ENCODE assay signal across 22 cellular contexts in the genomic region with DNA sequence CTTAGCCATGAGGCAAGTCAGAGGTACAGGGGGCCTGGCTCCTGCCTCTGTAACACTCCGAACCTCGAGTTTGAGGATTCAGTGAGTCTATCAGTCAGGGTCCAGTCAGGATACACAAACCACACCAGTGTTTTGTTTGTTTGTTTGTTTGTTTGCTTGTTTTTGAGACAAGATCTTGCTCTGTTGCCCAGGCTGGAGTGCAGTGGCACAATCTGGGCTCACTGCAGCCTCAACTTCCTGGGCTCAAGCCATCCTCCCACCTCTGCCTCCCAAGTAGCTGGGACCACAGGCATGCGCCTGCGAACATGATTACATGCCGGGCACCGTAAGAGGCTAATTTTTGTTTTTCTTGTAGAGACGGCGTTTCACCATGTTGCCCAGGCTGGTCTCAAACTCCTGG. TPM values are rescaled to one million over a fixed set of nuclear protein-coding genes. Genes with fewer than 3 reads are reported as not detected.
DNase-seq lines count a peak whose midpoint lies in the region; ATAC-seq and TF ChIP-seq lines count a peak whose summit lies in the region.
"Had no signal": no experiment of that assay in that cellular context is flagged by ENCODE, and none has a peak within 500 bp of the region (broad histone marks: within the 10 kb centered on the region; RNA-seq: fewer than 3 reads in every experiment).

No MANE protein-coding gene starts in this region.

- H3K27ac Mint-ChIP-seq in WTC11: no peak overlapping the region
- H3K27ac Mint-ChIP-seq: activated naive CD4-positive, alpha-beta T cell treated with anti-CD3 and anti-CD28 coated beads, Interleukin-2, amount 50 U/mL, for 24 hours; activated T-cell treated with anti-CD3 and anti-CD28 coated beads, Interleukin-2, amount 50 U/mL, for 72 hours; effector memory CD8-positive, alpha-beta T cell; naive thymus-derived CD4-positive, alpha-beta T cell; stimulated activated memory B cell treated with anti-CD40 and anti-IgM and Interleukin-4, amounts not matched to agents 10 μg/mL and 1 μg/mL and 100 μg/mL, for 72 hours had no signal

- H3K9me3 Mint-ChIP-seq in WTC11: no peaks in the 10 kb centered on the region
- H3K9me3 Mint-ChIP-seq: activated naive CD4-positive, alpha-beta T cell treated with anti-CD3 and anti-CD28 coated beads, Interleukin-2, amount 50 U/mL, for 24 hours; activated T-cell treated with anti-CD3 and anti-CD28 coated beads, Interleukin-2, amount 50 U/mL, for 72 hours; effector memory CD8-positive, alpha-beta T cell; naive thymus-derived CD4-positive, alpha-beta T cell; stimulated activated memory B cell treated with anti-CD40 and anti-IgM and Interleukin-4, amounts not matched to agents 10 μg/mL and 1 μg/mL and 100 μg/mL, for 72 hours had no signal

- no peaks in the 10 kb centered on the region for H3K36me3 Mint-ChIP-seq in WTC11
- H3K36me3 Mint-ChIP-seq: activated naive CD4-positive, alpha-beta T cell treated with anti-CD3 and anti-CD28 coated beads, Interleukin-2, amount 50 U/mL, for 24 hours; naive thymus-derived CD4-positive, alpha-beta T cell; stimulated activated memory B cell treated with anti-CD40 and anti-IgM and Interleukin-4, amounts not matched to agents 10 μg/mL and 1 μg/mL and 100 μg/mL, for 72 hours had no signal

- in situ Hi-C loops in Panc1 (cut with HindIII; ENCODE audit: low pct_unique_long_range_greater_than_20kb, low sequenced_read_pairs): no loop called here

- H3K27me3 Mint-ChIP-seq in WTC11 (ENCODE audit: low read depth): no peaks in the 10 kb centered on the region
- H3K27me3 Mint-ChIP-seq: activated naive CD4-positive, alpha-beta T cell treated with anti-CD3 and anti-CD28 coated beads, Interleukin-2, amount 50 U/mL, for 24 hours; naive thymus-derived CD4-positive, alpha-beta T cell; stimulated activated memory B cell treated with anti-CD40 and anti-IgM and Interleukin-4, amounts not matched to agents 10 μg/mL and 1 μg/mL and 100 μg/mL, for 72 hours had no signal

- H3K27me3 ChIP-seq in Panc1 (ENCODE audit: control insufficient read depth, insufficient read depth, low read length): no peaks in the 10 kb centered on the region
- H3K27me3 ChIP-seq in right cardiac atrium (ENCODE audit: control insufficient read depth, insufficient read depth): no peaks in the 10 kb centered on the region
- no peaks in the 10 kb centered on the region for H3K27me3 ChIP-seq in sigmoid colon
- H3K27me3 ChIP-seq: ascending aorta, esophagus muscularis mucosa, ovary, suprapubic skin had no signal

- DNase-seq in Panc1 (ENCODE audit: low read depth, low spot score): no peak
- no peak for DNase-seq in right cardiac atrium
- DNase-seq in sigmoid colon: no peak
- DNase-seq in NOMO-1 treated with dmso at 0.1 percent for 144 hours (lab: John Stamatoyannopoulos, UW; ENCODE audit: unreplicated experiment): no peak
- no peak for DNase-seq in WTC11 (ENCODE audit: low spot score)
- no peak for DNase-seq in NCI-H2029 (lab: John Stamatoyannopoulos, UW)
- DNase-seq: activated CD4-positive, alpha-beta T cell treated with anti-CD3 and anti-CD28 coated beads for 4 hours; activated T-cell treated with anti-CD3 and anti-CD28 coated beads, Interleukin-2, amount 50 U/mL, for 72 hours; effector memory CD8-positive, alpha-beta T cell; mesendoderm; naive thymus-derived CD4-positive, alpha-beta T cell; SIG-M5; stimulated activated CD4-positive, alpha-beta T cell treated with anti-CD3 and anti-CD28 coated beads, Interleukin-2, amount 100 ng/mL, for 24 hours; T-helper 1 cell had no signal

- peaks cover 9% of the 10 kb centered on the region; the same call in 1 of the 2 replicates for H3K4me1 Mint-ChIP-seq in WTC11
- H3K4me1 Mint-ChIP-seq: activated naive CD4-positive, alpha-beta T cell treated with anti-CD3 and anti-CD28 coated beads, Interleukin-2, amount 50 U/mL, for 24 hours had no signal

- POLR2A ChIA-PET in Panc1 (lab: Charles Lee): no interaction called here
- POLR2A ChIA-PET in WTC11 (lab: Charles Lee): no interaction called here

- 83% methylated on average over 8 of the region's 8 CpGs for WGBS in right cardiac atrium
- WGBS in sigmoid colon, 2 donors: 67 to 85% methylated on average over 8 of the region's 8 CpGs

- no peak overlapping the region for H3K4me3 Mint-ChIP-seq in WTC11
- H3K4me3 Mint-ChIP-seq: activated naive CD4-positive, alpha-beta T cell treated with anti-CD3 and anti-CD28 coated beads, Interleukin-2, amount 50 U/mL, for 24 hours; activated T-cell treated with anti-CD3 and anti-CD28 coated beads, Interleukin-2, amount 50 U/mL, for 72 hours; effector memory CD8-positive, alpha-beta T cell; naive thymus-derived CD4-positive, alpha-beta T cell; stimulated activated memory B cell treated with anti-CD40 and anti-IgM and Interleukin-4, amounts not matched to agents 10 μg/mL and 1 μg/mL and 100 μg/mL, for 72 hours had no signal

- intact Hi-C loops in Panc1 (cut with micrococcal nuclease; ENCODE audit: unreplicated experiment) (no loop called here), right cardiac atrium (cut with DNase I) (no loop called here), sigmoid colon (cut with DNase I) (no loop called here)

- BruUV-seq in Panc1 (replicated peaks; lab: Mats Ljungman, UMichigan): no TSS peak

- peak overlapping the region; percentile 58 for H3K27ac ChIP-seq in C4-2B
- H3K27ac ChIP-seq in Panc1 (ENCODE audit: low read length): peak overlapping the region; percentile 79
- H3K27ac ChIP-seq in right cardiac atrium (ENCODE audit: low read length): peak overlapping the region; percentile 5
- peak overlapping the region in 3 of 4 donors; percentile 24 to 56 (median 51) for H3K27ac ChIP-seq in sigmoid colon
- H3K27ac ChIP-seq: esophagus muscularis mucosa, HL-60, suprapubic skin had no signal

- no peaks in the 10 kb centered on the region for H3K9me3 ChIP-seq in Panc1 (ENCODE audit: control insufficient read depth, insufficient read depth, low read depth, low read length)
- no peaks in the 10 kb centered on the region for H3K9me3 ChIP-seq in right cardiac atrium (ENCODE audit: control insufficient read depth, low read length)
- H3K9me3 ChIP-seq in sigmoid colon: no peaks in the 10 kb centered on the region
- H3K9me3 ChIP-seq: ascending aorta, esophagus muscularis mucosa, ovary, suprapubic skin had no signal

- CTCF ChIA-PET in Panc1 (lab: Charles Lee): interaction anchor here (0.5 to 0.7 kb wide), 2 partner anchors 8 to 17 kb away, joined by 3 to 4 read pairs; no protein-coding TSS in a partner anchor
- CTCF ChIA-PET in WTC11 (lab: Charles Lee): interaction anchor here (1.0 kb wide), 1 partner anchor 125 kb away, joined by 4 read pairs; no protein-coding TSS in a partner anchor

- H3K4me3 ChIP-seq in Panc1 (ENCODE audit: low read depth in 2 of 2, low read length in 2 of 2): no peak overlapping the region
- H3K4me3 ChIP-seq in right cardiac atrium (ENCODE audit: low read length): no peak overlapping the region
- no peak overlapping the region for H3K4me3 ChIP-seq in sigmoid colon
- H3K4me3 ChIP-seq: ascending aorta, esophagus muscularis mucosa, ovary, suprapubic skin had no signal

- TF ChIP-seq EP300 in sigmoid colon (IDR thresholded peaks at IDR 0.05): no peak

- H3K4me1 ChIP-seq in Panc1 (ENCODE audit: control insufficient read depth, insufficient read depth, low read length) (peaks cover 27% of the 10 kb centered on the region), right cardiac atrium (ENCODE audit: control insufficient read depth, insufficient read depth, low read length) (peaks cover 11% of the 10 kb centered on the region), sigmoid colon (peaks cover 0 to 12% (median 9%) of the 10 kb centered on the region in 4 donors)
- H3K4me1 ChIP-seq: suprapubic skin had no signal

- peak; percentile 56; the same call in 1 of the 2 replicates for ATAC-seq in Panc1
- ATAC-seq in right cardiac atrium: no peak
- no peak for ATAC-seq in WTC11
- ATAC-seq: activated T-cell treated with anti-CD3 and anti-CD28 coated beads, Interleukin-2, amount 50 U/mL, for 72 hours; effector memory CD8-positive, alpha-beta T cell; naive thymus-derived CD4-positive, alpha-beta T cell; stimulated activated memory B cell treated with anti-CD40 and anti-IgM and Interleukin-4, amounts not matched to agents 10 μg/mL and 1 μg/mL and 100 μg/mL, for 72 hours had no signal

- no peak for TF ChIP-seq CTCF in C4-2B (conservative IDR thresholded peaks at IDR 0.05)
- no peak for TF ChIP-seq CTCF in Panc1 (IDR thresholded peaks at IDR 0.05)
- TF ChIP-seq CTCF in sigmoid colon (IDR thresholded peaks at IDR 0.05): no peak
- TF ChIP-seq CTCF in WTC11 (IDR thresholded peaks at IDR 0.05): no peak

- TF ChIP-seq POLR2A in sigmoid colon (IDR thresholded peaks at IDR 0.05): no peak

- H3K36me3 ChIP-seq in Panc1 (ENCODE audit: control insufficient read depth, insufficient read depth, low read length): no peaks in the 10 kb centered on the region
- H3K36me3 ChIP-seq in sigmoid colon: no peaks in the 10 kb centered on the region
- H3K36me3 ChIP-seq: ascending aorta, esophagus muscularis mucosa, ovary, suprapubic skin had no signal

TF ChIP-seq in WTC11, 78 proteins besides CTCF, POLR2A, EP300 and RAD21 (continues in another document):
- TF ChIP-seq, protein P1, sequence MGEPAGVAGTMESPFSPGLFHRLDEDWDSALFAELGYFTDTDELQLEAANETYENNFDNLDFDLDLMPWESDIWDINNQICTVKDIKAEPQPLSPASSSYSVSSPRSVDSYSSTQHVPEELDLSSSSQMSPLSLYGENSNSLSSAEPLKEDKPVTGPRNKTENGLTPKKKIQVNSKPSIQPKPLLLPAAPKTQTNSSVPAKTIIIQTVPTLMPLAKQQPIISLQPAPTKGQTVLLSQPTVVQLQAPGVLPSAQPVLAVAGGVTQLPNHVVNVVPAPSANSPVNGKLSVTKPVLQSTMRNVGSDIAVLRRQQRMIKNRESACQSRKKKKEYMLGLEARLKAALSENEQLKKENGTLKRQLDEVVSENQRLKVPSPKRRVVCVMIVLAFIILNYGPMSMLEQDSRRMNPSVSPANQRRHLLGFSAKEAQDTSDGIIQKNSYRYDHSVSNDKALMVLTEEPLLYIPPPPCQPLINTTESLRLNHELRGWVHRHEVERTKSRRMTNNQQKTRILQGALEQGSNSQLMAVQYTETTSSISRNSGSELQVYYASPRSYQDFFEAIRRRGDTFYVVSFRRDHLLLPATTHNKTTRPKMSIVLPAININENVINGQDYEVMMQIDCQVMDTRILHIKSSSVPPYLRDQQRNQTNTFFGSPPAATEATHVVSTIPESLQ (CRISPR knock-in tag; IDR thresholded peaks at IDR 0.05): no peak
- no peak for TF ChIP-seq FOXP1 (CRISPR knock-in tag; IDR thresholded peaks at IDR 0.05; ENCODE audit: borderline replicate concordance)

RNA-seq across cellular contexts. Expression of a gene that starts 40.2 kb away (rescaled TPM):
- total RNA-seq in Panc1 (2021; ENCODE audit: unreplicated experiment) (356 TPM), right cardiac atrium (100 to 1,000 TPM; 144 to 185 (median 151) TPM), sigmoid colon (100 to 1,000 TPM; 101 to 168 (median 122) TPM), WTC11 (2021) (554 to 645 TPM (median 644 TPM) in 3 replicates)
- polyA plus RNA-seq in Panc1 (2012; ENCODE audit: insufficient read length): 270 TPM
- polyA plus RNA-seq in right cardiac atrium (137 TPM), sigmoid colon (100 to 1,000 TPM; 144 to 292 (median 165) TPM)

RNA-seq across cellular contexts. Expression of a gene that starts 44.2 kb away (rescaled TPM):
- total RNA-seq in Panc1 (2021; ENCODE audit: unreplicated experiment) (46.2 TPM), right cardiac atrium (10 to 100 TPM; 38.5 to 68.6 (median 52.9) TPM), sigmoid colon (100 to 1,000 TPM in 1 of 4 donors, 10 to 100 TPM in 3; 35.7 to 390 (median 49.7) TPM), WTC11 (2021) (35.9 to 75.1 TPM (median 38.1 TPM) in 3 replicates)
- 52.2 TPM for polyA plus RNA-seq in Panc1 (2012; ENCODE audit: insufficient read length)
- polyA plus RNA-seq in right cardiac atrium (59.8 TPM), sigmoid colon (100 to 1,000 TPM; 255 to 429 (median 404) TPM)

Comparison
In these comparisons a context has a peak if more than half of its experiments do, and no peak if none do; other contexts are left out.
1. H3K27ac ChIP-seq: peak in every context shown above with its lines; median percentile 79 in Panc1; 58 in C4-2B; 51 in sigmoid colon; 5 in right cardiac atrium.